Comparison of ENCODE assay signal across 20 cellular contexts in genomic region chr5:106189121-106189809, GRCh38.
DNase-seq lines count a peak whose midpoint lies in the region; ATAC-seq and TF ChIP-seq lines count a peak whose summit lies in the region.
"Had no signal": no experiment of that assay in that cellular context is flagged by ENCODE, and none has a peak within 500 bp of the region (broad histone marks: within the 10 kb centered on the region; RNA-seq: fewer than 3 reads in every experiment).

No MANE protein-coding gene starts in this region.

- H3K27me3 Mint-ChIP-seq in chondrocyte (ENCODE audit: low read depth): no peaks in the 10 kb centered on the region
- H3K27me3 Mint-ChIP-seq: activated naive CD8-positive, alpha-beta T cell had no signal

- no peaks in the 10 kb centered on the region for H3K36me3 Mint-ChIP-seq in chondrocyte (ENCODE audit: low read depth)
- H3K36me3 Mint-ChIP-seq: activated naive CD8-positive, alpha-beta T cell had no signal

- ATAC-seq in HG02610 (IDR thresholded peaks at IDR 0.05; ENCODE audit: unreplicated experiment) (no peak), HG03108 (IDR thresholded peaks at IDR 0.05; ENCODE audit: unreplicated experiment) (no peak)
- ATAC-seq: activated CD4-positive, CD25-positive, alpha-beta regulatory T cell treated with anti-CD3 and anti-CD28 coated beads, Interleukin-2, amount 50 U/mL, for 24 hours; activated CD8-positive, alpha-beta T cell treated with anti-CD3 and anti-CD28 coated beads, Interleukin-2, amount 10 ng/mL, durations not matched to agents 7 days and 5 days; activated T-cell treated with anti-CD3 and anti-CD28 coated beads, Interleukin-2, amount 50 U/mL, for 72 hours; heart right ventricle had no signal

- H3K27ac Mint-ChIP-seq in chondrocyte (ENCODE audit: unreplicated experiment): no peak overlapping the region
- H3K27ac Mint-ChIP-seq: activated CD8-positive, alpha-beta T cell treated with anti-CD3 and anti-CD28 coated beads, Interleukin-2, amount 10 ng/mL, durations not matched to agents 7 days and 5 days; activated naive CD8-positive, alpha-beta T cell; activated T-cell treated with anti-CD3 and anti-CD28 coated beads, Interleukin-2, amount 50 U/mL, for 72 hours had no signal

- H3K4me3 Mint-ChIP-seq in chondrocyte (ENCODE audit: unreplicated experiment): no peak overlapping the region
- H3K4me3 Mint-ChIP-seq: activated CD8-positive, alpha-beta T cell treated with anti-CD3 and anti-CD28 coated beads, Interleukin-2, amount 10 ng/mL, durations not matched to agents 7 days and 5 days; activated naive CD8-positive, alpha-beta T cell; activated T-cell treated with anti-CD3 and anti-CD28 coated beads, Interleukin-2, amount 50 U/mL, for 72 hours had no signal

- no peak for TF ChIP-seq CTCF in chondrocyte (IDR thresholded peaks at IDR 0.05)

- DNase-seq in COR-L47 (lab: John Stamatoyannopoulos, UW) (peak; percentile 75), NCI-H128 (lab: John Stamatoyannopoulos, UW; ENCODE audit: unreplicated experiment) (peak; percentile 16), NCI-H2196 (lab: John Stamatoyannopoulos, UW; ENCODE audit: unreplicated experiment) (peak; percentile 51), OCI-M1 (lab: John Stamatoyannopoulos, UW) (peak; percentile 20), chondrocyte (ENCODE audit: low spot score) (no peak)
- DNase-seq in stimulated activated CD4-positive, alpha-beta T cell treated with anti-CD3 and anti-CD28 coated beads, Interleukin-4, amount 100 ng/mL, for 24 hours: no peak
- DNase-seq: activated CD8-positive, alpha-beta T cell treated with anti-CD3 and anti-CD28 coated beads, Interleukin-2, amount 10 ng/mL, durations not matched to agents 7 days and 5 days; activated T-cell treated with anti-CD3 and anti-CD28 coated beads, Interleukin-2, amount 50 U/mL, for 72 hours; C1 segment of cervical spinal cord; DMS79; HCEC 1CT; heart right ventricle; IMR-90; NCI-H774; spleen; T1000 had no signal

- no peaks in the 10 kb centered on the region for H3K9me3 Mint-ChIP-seq in chondrocyte (ENCODE audit: low read depth)

- peaks cover 3% of the 10 kb centered on the region for H3K4me1 Mint-ChIP-seq in chondrocyte (ENCODE audit: low read depth)

Comparison
In these comparisons a context has a peak if more than half of its experiments do, and no peak if none do; other contexts are left out.
1. DNase-seq: peak in COR-L47 (single experiment), NCI-H128 (single experiment), NCI-H2196 (single experiment) and OCI-M1 (single experiment); none in stimulated activated CD4-positive, alpha-beta T cell treated with anti-CD3 and anti-CD28 coated beads, Interleukin-4, amount 100 ng/mL, for 24 hours (single experiment) and chondrocyte (single experiment).